Comparison of ENCODE assay signal across 8 cellular contexts in genomic region chrX:155881158-155881993, GRCh38. TPM values are rescaled to one million over a fixed set of nuclear protein-coding genes. Genes with fewer than 3 reads are reported as not detected.
DNase-seq lines count a peak whose midpoint lies in the region; ATAC-seq and TF ChIP-seq lines count a peak whose summit lies in the region.

Gene VAMP7 (plus strand): TSS chrX:155881345. CDS start chrX:155889467, 8,122 bp downstream.

- POLR2A ChIA-PET in activated naive CD8-positive, alpha-beta T cell treated with anti-CD3 and anti-CD28 coated beads, Interleukin-2, amount 10 ng/mL, durations not matched to agents 7 days and 5 days (lab: Charles Lee), result no interaction called here

- H2AFZ ChIP-seq in SU-DHL-6 (ENCODE audit: low read depth, low read length, severe bottlenecking), result peak within 1 kb of the TSS; percentile 69
- peak within 1 kb of the TSS; percentile 33 for H2AFZ ChIP-seq in trophoblast cell (ENCODE audit: insufficient read depth, low read length, poor library complexity)

- H2BK12ac ChIP-seq in trophoblast cell (ENCODE audit: low read length), result no peak within 1 kb of the TSS

- H3K36me3 ChIP-seq in SU-DHL-6 (ENCODE audit: low read length) (no peaks in the 10 kb centered on the region), trophoblast cell (ENCODE audit: control insufficient read depth in 1 of 2, insufficient read depth in 2 of 2, low read length in 2 of 2) (no peaks in the 10 kb centered on the region), tibial nerve (no peaks in the 10 kb centered on the region)

- no peaks in the 10 kb centered on the region for H3K9me2 ChIP-seq in SU-DHL-6 (replicated peaks; ENCODE audit: insufficient read depth, low read length)

- no peaks in the 10 kb centered on the region for H3K9me3 Mint-ChIP-seq in activated naive CD8-positive, alpha-beta T cell treated with anti-CD3 and anti-CD28 coated beads, Interleukin-2, amount 10 ng/mL, durations not matched to agents 7 days and 5 days

- H3K27me3 ChIP-seq in SU-DHL-6 (ENCODE audit: low read length) (no peaks in the 10 kb centered on the region), trophoblast cell (ENCODE audit: insufficient read depth, low read length) (no peaks in the 10 kb centered on the region), tibial nerve (no peaks in the 10 kb centered on the region)

- peak within 1 kb of the TSS; percentile 67 for H3K14ac ChIP-seq in trophoblast cell (ENCODE audit: low read length)

- H3K9ac ChIP-seq in SU-DHL-6 (ENCODE audit: low read length) (peak within 1 kb of the TSS; percentile 76), trophoblast cell (ENCODE audit: low read length) (peak within 1 kb of the TSS; percentile 77)

- H2BK120ac ChIP-seq in trophoblast cell (ENCODE audit: insufficient read depth, low read length, poor library complexity), result peak within 1 kb of the TSS; percentile 33

- H3K4me1 Mint-ChIP-seq in activated naive CD8-positive, alpha-beta T cell treated with anti-CD3 and anti-CD28 coated beads, Interleukin-2, amount 10 ng/mL, durations not matched to agents 7 days and 5 days, result peaks cover 11% of the 10 kb centered on the region

- H3F3A ChIP-seq in SU-DHL-6 (ENCODE audit: insufficient read depth), result no peaks in the 10 kb centered on the region

- H4K12ac ChIP-seq in trophoblast cell (ENCODE audit: low read depth, low read length), result peak within 1 kb of the TSS; percentile 49

- H4K91ac ChIP-seq in trophoblast cell (ENCODE audit: low read depth, low read length), result peak within 1 kb of the TSS; percentile 49

- TF ChIP-seq CTCF in GM12865 (IDR thresholded peaks at IDR 0.05; ENCODE audit: insufficient read depth, low read depth, low read length, missing control alignments) (no peak), SU-DHL-6 (IDR thresholded peaks at IDR 0.05; ENCODE audit: insufficient read depth, low read length, poor library complexity, severe bottlenecking) (no peak), tibial nerve (IDR thresholded peaks at IDR 0.05) (no peak)

- no peak within 1 kb of the TSS for H2AK5ac ChIP-seq in trophoblast cell (ENCODE audit: low read length)

- WGBS in trophoblast cell (ENCODE audit: extremely low coverage, insufficient coverage, insufficient read length), result no CpG with 5 or more reads among the region's 48 CpGs
- 25 to 30% methylated on average over 36 to 37 of the region's 48 CpGs for WGBS in tibial nerve, 2 donors

- peak; percentile 92 for DNase-seq in GM12865 (ENCODE audit: low read depth)
- peak; percentile 92 for DNase-seq in NCI-H1105 treated with DMSO at 0.1 percent for 48 hours (lab: John Stamatoyannopoulos, UW)
- peak; percentile 77 for DNase-seq in activated naive CD8-positive, alpha-beta T cell treated with anti-CD3 and anti-CD28 coated beads, Interleukin-2, amount 10 ng/mL, durations not matched to agents 7 days and 5 days
- peak; percentile 91 for DNase-seq in Right ventricle myocardium superior
- DNase-seq in trophoblast cell, result peak; percentile 89 to 94
- peak; percentile 66 to 69 for DNase-seq in tibial nerve (ENCODE audit: low spot score in 2 of 2)

- peak; percentile 22 to 49 for TF ChIP-seq POLR2A in tibial nerve (IDR thresholded peaks at IDR 0.05)

- H3K36me3 Mint-ChIP-seq in activated naive CD8-positive, alpha-beta T cell treated with anti-CD3 and anti-CD28 coated beads, Interleukin-2, amount 10 ng/mL, durations not matched to agents 7 days and 5 days, result peaks cover 2% of the 10 kb centered on the region

- H3K27me3 Mint-ChIP-seq in activated naive CD8-positive, alpha-beta T cell treated with anti-CD3 and anti-CD28 coated beads, Interleukin-2, amount 10 ng/mL, durations not matched to agents 7 days and 5 days, result peaks cover 8% of the 10 kb centered on the region

- TF ChIP-seq EP300 in tibial nerve (IDR thresholded peaks at IDR 0.05), result peak; percentile 25 to 79

- H2BK5ac ChIP-seq in trophoblast cell (ENCODE audit: low read depth, low read length, poor library complexity), result no peak within 1 kb of the TSS

- no peak within 1 kb of the TSS for H3K27ac ChIP-seq in SU-DHL-6 (ENCODE audit: low read depth, low read length)
- H3K27ac ChIP-seq in trophoblast cell (ENCODE audit: low read depth, low read length), result peak within 1 kb of the TSS; percentile 65
- peak within 1 kb of the TSS; percentile 72 to 85 (median 82) for H3K27ac ChIP-seq in tibial nerve

- peak within 1 kb of the TSS; percentile 87 for H3K4ac ChIP-seq in trophoblast cell (ENCODE audit: low read depth, low read length)

- H3K79me2 ChIP-seq in SU-DHL-6 (ENCODE audit: insufficient read depth, low read length) (peaks cover 43% of the 10 kb centered on the region), trophoblast cell (ENCODE audit: control insufficient read depth, insufficient read depth, low read length, poor library complexity) (peaks cover 2% of the 10 kb centered on the region)

- peak within 1 kb of the TSS; percentile 89 for H3K27ac Mint-ChIP-seq in activated naive CD8-positive, alpha-beta T cell treated with anti-CD3 and anti-CD28 coated beads, Interleukin-2, amount 10 ng/mL, durations not matched to agents 7 days and 5 days

- H4K20me1 ChIP-seq in SU-DHL-6 (ENCODE audit: low read depth, low read length), result no peaks in the 10 kb centered on the region

- H4K8ac ChIP-seq in trophoblast cell (ENCODE audit: low read depth, low read length), result peak within 1 kb of the TSS; percentile 81

- intact Hi-C loops in Right ventricle myocardium superior (cut with DNase I), result no loop called here

- H3K4me2 ChIP-seq in SU-DHL-6 (ENCODE audit: low read depth, low read length, poor library complexity, severe bottlenecking), result peak within 1 kb of the TSS; percentile 86
- H3K4me2 ChIP-seq in trophoblast cell (ENCODE audit: low read length), result peak within 1 kb of the TSS; percentile 68

- peaks cover 6% of the 10 kb centered on the region for H3K79me1 ChIP-seq in trophoblast cell (ENCODE audit: low read length)

- peak; percentile 97 for ATAC-seq in HG02678 (IDR thresholded peaks at IDR 0.05; ENCODE audit: unreplicated experiment)
- peak; percentile 98 for ATAC-seq in activated naive CD8-positive, alpha-beta T cell treated with anti-CD3 and anti-CD28 coated beads, Interleukin-2, amount 10 ng/mL, durations not matched to agents 7 days and 5 days (ENCODE audit: low read depth)
- peak; percentile 99 for ATAC-seq in Right ventricle myocardium superior (ENCODE audit: poor library complexity)

- H3K23ac ChIP-seq in trophoblast cell (ENCODE audit: low read length), result no peak within 1 kb of the TSS

- H3K9me3 ChIP-seq in SU-DHL-6 (ENCODE audit: insufficient read depth, low read length) (no peaks in the 10 kb centered on the region), trophoblast cell (ENCODE audit: insufficient read depth, low read depth, low read length) (peaks cover 9% of the 10 kb centered on the region), tibial nerve (no peaks in the 10 kb centered on the region)

- H3K18ac ChIP-seq in trophoblast cell (ENCODE audit: low read length), result peak within 1 kb of the TSS; percentile 42

- H3K4me3 ChIP-seq in GM12865 (ENCODE audit: low read depth, low read length) (peak within 1 kb of the TSS; percentile 84), SU-DHL-6 (ENCODE audit: insufficient read depth, low read length, poor library complexity, severe bottlenecking) (peak within 1 kb of the TSS; percentile 92), trophoblast cell (ENCODE audit: low read depth, low read length) (peak within 1 kb of the TSS; percentile 95), tibial nerve (peak within 1 kb of the TSS; percentile 53 to 70 (median 62))

- H3K4me1 ChIP-seq in trophoblast cell (ENCODE audit: control insufficient read depth in 1 of 2, insufficient read depth in 2 of 2, low read length in 2 of 2) (no peaks in the 10 kb centered on the region), tibial nerve (peaks cover 0 to 21% (median 0%) of the 10 kb centered on the region in 4 donors)

- peak within 1 kb of the TSS; percentile 92 for H3K4me3 Mint-ChIP-seq in activated naive CD8-positive, alpha-beta T cell treated with anti-CD3 and anti-CD28 coated beads, Interleukin-2, amount 10 ng/mL, durations not matched to agents 7 days and 5 days

RNA-seq across cellular contexts. Expression of gene VAMP7, which starts in this region (rescaled TPM):
- 10 to 100 TPM; 27.7 to 27.9 TPM for total RNA-seq in activated naive CD8-positive, alpha-beta T cell treated with anti-CD3 and anti-CD28 coated beads, Interleukin-2, amount 10 ng/mL, durations not matched to agents 7 days and 5 days
- 17.0 TPM for total RNA-seq in Right ventricle myocardium superior
- 40.5 and 41.2 TPM in 2 replicates for polyA plus RNA-seq in trophoblast cell (2013)
- 10 to 100 TPM; 24.9 to 32.1 (median 25.5) TPM for total RNA-seq in tibial nerve
